17 cellular contexts compared by ENCODE assay signal in genomic region chr5:39226558-39226957, GRCh38. TPM values are rescaled to one million over a fixed set of nuclear protein-coding genes. Genes with fewer than 3 reads are reported as not detected.
A peak's percentile ranks its signal among the peaks of the same experiment; 100 is the strongest.
DNase-seq lines count a peak whose midpoint lies in the region; ATAC-seq and FAIRE-seq lines count a peak whose summit lies in the region.
"Had no signal": no experiment of that assay in that cellular context is flagged by ENCODE, and none has a peak within 500 bp of the region (broad histone marks: within the 10 kb centered on the region; RNA-seq: fewer than 3 reads in every experiment).

No MANE protein-coding gene starts in this region.

- H3K36me3 Mint-ChIP-seq in activated T-cell treated with anti-CD3 and anti-CD28 coated beads, Interleukin-2, amount 50 U/mL, for 72 hours (ENCODE audit: insufficient read depth in 2 of 2), result no peaks in the 10 kb centered on the region
- no peaks in the 10 kb centered on the region for H3K36me3 Mint-ChIP-seq in activated T-cell treated with anti-CD3 and anti-CD28 coated beads, Interleukin-2, amount 50 U/mL, for 4 hours (ENCODE audit: insufficient read depth)
- no peaks in the 10 kb centered on the region for H3K36me3 Mint-ChIP-seq in T-cell
- H3K36me3 Mint-ChIP-seq in naive thymus-derived CD8-positive, alpha-beta T cell, result no peaks in the 10 kb centered on the region

- H3K4me1 Mint-ChIP-seq in activated T-cell treated with anti-CD3 and anti-CD28 coated beads, Interleukin-2, amount 50 U/mL, for 72 hours (ENCODE audit: low read depth), result peaks cover 50% of the 10 kb centered on the region
- peaks cover 25% of the 10 kb centered on the region for H3K4me1 Mint-ChIP-seq in activated T-cell treated with anti-CD3 and anti-CD28 coated beads, Interleukin-2, amount 50 U/mL, for 4 hours (ENCODE audit: low read depth)
- peaks cover 32 to 38% (median 33%) of the 10 kb centered on the region in 3 donors for H3K4me1 Mint-ChIP-seq in T-cell
- peaks cover 9 to 32% (median 27%) of the 10 kb centered on the region in 4 donors for H3K4me1 Mint-ChIP-seq in naive thymus-derived CD8-positive, alpha-beta T cell

- H3K9me3 Mint-ChIP-seq in activated T-cell treated with anti-CD3 and anti-CD28 coated beads, Interleukin-2, amount 50 U/mL, for 72 hours, result no peaks in the 10 kb centered on the region
- H3K9me3 Mint-ChIP-seq in activated T-cell treated with anti-CD3 and anti-CD28 coated beads, Interleukin-2, amount 50 U/mL, for 4 hours, result no peaks in the 10 kb centered on the region
- no peaks in the 10 kb centered on the region for H3K9me3 Mint-ChIP-seq in T-cell
- no peaks in the 10 kb centered on the region for H3K9me3 Mint-ChIP-seq in naive thymus-derived CD8-positive, alpha-beta T cell

- no peak for DNase-seq in activated T-cell treated with anti-CD3 and anti-CD28 coated beads, Interleukin-2, amount 50 U/mL, for 72 hours
- DNase-seq in activated T-cell treated with anti-CD3 and anti-CD28 coated beads, Interleukin-2, amount 50 U/mL, for 4 hours, result no peak
- no peak for DNase-seq in T-cell
- DNase-seq in naive thymus-derived CD8-positive, alpha-beta T cell, result no peak
- no peak for DNase-seq in HuH-7 (ENCODE audit: low spot score)
- DNase-seq in H4 (ENCODE audit: low spot score), result no peak
- DNase-seq: KG1, NCI-H1105 treated with DMSO at 0.1 percent for 48 hours, NCI-H1694, SHP77 had no signal

- peak; percentile 10 for FAIRE-seq in colon (lab: Jason Lieb, UNC)
- FAIRE-seq: D721Med, GM12892, GM18507, H54, HepG2 had no signal

- no peaks in the 10 kb centered on the region for H3K27me3 Mint-ChIP-seq in activated T-cell treated with anti-CD3 and anti-CD28 coated beads, Interleukin-2, amount 50 U/mL, for 72 hours (ENCODE audit: low read depth)
- H3K27me3 Mint-ChIP-seq in activated T-cell treated with anti-CD3 and anti-CD28 coated beads, Interleukin-2, amount 50 U/mL, for 4 hours (ENCODE audit: low read depth), result no peaks in the 10 kb centered on the region
- H3K27me3 Mint-ChIP-seq in T-cell, result no peaks in the 10 kb centered on the region
- H3K27me3 Mint-ChIP-seq in naive thymus-derived CD8-positive, alpha-beta T cell, result no peaks in the 10 kb centered on the region

- ATAC-seq in activated T-cell treated with anti-CD3 and anti-CD28 coated beads, Interleukin-2, amount 50 U/mL, for 72 hours (replicated peaks in 1 of 2), result no peak
- ATAC-seq in activated T-cell treated with anti-CD3 and anti-CD28 coated beads, Interleukin-2, amount 50 U/mL, for 4 hours, result no peak
- ATAC-seq in T-cell (replicated peaks in 1 of 4), result no peak
- ATAC-seq in naive thymus-derived CD8-positive, alpha-beta T cell, result no peak
- ATAC-seq in GM21576 (IDR thresholded peaks at IDR 0.05; ENCODE audit: unreplicated experiment), result no peak
- ATAC-seq: HepG2 had no signal

- CTCF ChIA-PET in T-cell (lab: Charles Lee), result interaction anchor here (0.6 to 2.5 kb wide), 4 partner anchors 9 to 1707 kb away, joined by 3 to 9 read pairs (median 4); no protein-coding TSS in a partner anchor

- peak overlapping the region; percentile 44 to 61 for H3K4me3 Mint-ChIP-seq in activated T-cell treated with anti-CD3 and anti-CD28 coated beads, Interleukin-2, amount 50 U/mL, for 72 hours
- H3K4me3 Mint-ChIP-seq in activated T-cell treated with anti-CD3 and anti-CD28 coated beads, Interleukin-2, amount 50 U/mL, for 4 hours, result no peak overlapping the region
- peak overlapping the region in 1 of 3 donors; percentile 53 for H3K4me3 Mint-ChIP-seq in T-cell
- H3K4me3 Mint-ChIP-seq in naive thymus-derived CD8-positive, alpha-beta T cell, result peak overlapping the region in 6 of 10 donors; percentile 9 to 59 (median 50)

- POLR2A ChIA-PET in T-cell (lab: Charles Lee), result no interaction called here
- POLR2A ChIA-PET in naive thymus-derived CD8-positive, alpha-beta T cell (lab: Charles Lee), result interaction anchor here (0.5 to 1.8 kb wide), 2 partner anchors 9 to 18 kb away, joined by 4 to 5 read pairs; no protein-coding TSS in a partner anchor

- peak overlapping the region; percentile 1 for H3K27ac Mint-ChIP-seq in activated T-cell treated with anti-CD3 and anti-CD28 coated beads, Interleukin-2, amount 50 U/mL, for 72 hours
- peak overlapping the region; percentile 25 to 76 for H3K27ac Mint-ChIP-seq in T-cell
- H3K27ac Mint-ChIP-seq in naive thymus-derived CD8-positive, alpha-beta T cell, result peak overlapping the region in 7 of 10 donors; percentile 19 to 71 (median 40)

RNA-seq across cellular contexts. Expression of gene FYB1, which starts 7.2 kb away (rescaled TPM):
- total RNA-seq in activated T-cell treated with anti-CD3 and anti-CD28 coated beads, Interleukin-2, amount 50 U/mL, for 72 hours, result 100 to 1,000 TPM; 127 to 131 TPM
- total RNA-seq in activated T-cell treated with anti-CD3 and anti-CD28 coated beads, Interleukin-2, amount 50 U/mL, for 4 hours, result 10 to 100 TPM; 33.4 to 39.0 (median 37.9) TPM
- 100 to 1,000 TPM; 372 to 769 (median 428) TPM for total RNA-seq in T-cell
- 100 to 1,000 TPM; 579 to 642 TPM for total RNA-seq in naive thymus-derived CD8-positive, alpha-beta T cell
- 100 to 1,000 TPM; 181 to 431 (median 312) TPM for polyA plus RNA-seq in naive thymus-derived CD8-positive, alpha-beta T cell
- total RNA-seq in H4 (2014; rRNA removed; shearing (Covaris generic)), result 0.04 and 0.17 TPM in 2 replicates
- total RNA-seq: HepG2 had no signal

Comparison
In these comparisons a context has a peak if more than half of its experiments do, and no peak if none do; other contexts are left out.
1. RNA of gene FYB1, which starts 7.2 kb away (total RNA-seq): 579 to 642 TPM in naive thymus-derived CD8-positive, alpha-beta T cell, 372 to 769 TPM in T-cell, 127 to 131 TPM in activated T-cell treated with anti-CD3 and anti-CD28 coated beads, Interleukin-2, amount 50 U/mL, for 72 hours and 33.4 to 39.0 TPM in activated T-cell treated with anti-CD3 and anti-CD28 coated beads, Interleukin-2, amount 50 U/mL, for 4 hours; 0.04 to 0.17 TPM in H4; every median in the first group is over 10 times any median in the second.
2. Peak in every context shown above with its lines, with median percentiles within 50 percentile points of each other: H3K27ac Mint-ChIP-seq.